Comparison of ENCODE assay signal across 27 cellular contexts in the genomic region with DNA sequence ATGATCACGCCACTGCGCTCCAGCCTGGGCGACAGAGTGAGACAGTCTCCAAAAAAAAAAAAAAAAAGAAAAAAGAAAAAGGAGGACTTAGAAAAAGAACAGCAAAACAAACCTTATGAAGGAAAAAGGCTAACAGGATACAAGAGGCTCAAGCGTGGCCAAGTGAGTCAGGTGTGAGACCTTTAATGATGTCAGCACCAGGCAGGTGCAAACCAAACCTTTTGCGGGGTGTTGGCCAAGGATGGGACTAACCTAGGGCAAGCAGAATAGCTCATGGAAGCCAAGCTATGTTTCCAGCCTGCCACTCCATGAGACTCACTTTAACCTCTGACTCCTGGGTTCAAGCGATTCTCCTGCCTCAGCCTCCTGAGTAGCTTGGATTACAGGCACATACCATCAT.
"Had no signal": no experiment of that assay in that cellular context is flagged by ENCODE, and none has a peak within 500 bp of the region (broad histone marks: within the 10 kb centered on the region; RNA-seq: fewer than 3 reads in every experiment).

No MANE protein-coding gene starts in this region.

- DNase-seq: activated CD4-positive, alpha-beta memory T cell treated with anti-CD3 and anti-CD28 coated beads for 36 hours; activated CD4-positive, alpha-beta T cell treated with anti-CD3 and anti-CD28 coated beads, Interleukin-2, amount 10 ng/mL, durations not matched to agents 7 days and 5 days; activated CD4-positive, CD25-positive, alpha-beta regulatory T cell; activated CD8-positive, alpha-beta memory T cell treated with anti-CD3 and anti-CD28 coated beads for 24 hours; activated naive CD4-positive, alpha-beta T cell treated with anti-CD3 and anti-CD28 coated beads, Interleukin-2, amount 50 U/mL, for 16 hours; activated T-cell treated with anti-CD3 and anti-CD28 coated beads, Interleukin-2, amount 50 U/mL, for 48 hours; amygdala; caudate nucleus; Kasumi-1; KBM-7; NCI-H1048; NCI-H1417; NCI-H1930; NCI-H446 treated with DMSO at 0.1 percent for 48 hours; NCI-H524 treated with DMSO at 0.1 percent for 48 hours; NCI-H748 treated with DMSO at 0.1 percent for 48 hours; NK-92 treated with Interleukin-12 subunit alpha and Interleukin-12 subunit beta, amount 100 ng/mL, for 24 hours; OCI-M1; RPMI8226; T-cell; T-helper 2 cell; T1000 had no signal

- ATAC-seq: Panc1, Right ventricle myocardium inferior, T-cell had no signal

- H3K4me3 ChIP-seq: SK-N-MC had no signal

- H3K27ac ChIP-seq: SK-N-MC had no signal

- FAIRE-seq: astrocyte, TTC549 had no signal
